In the genomic region with DNA sequence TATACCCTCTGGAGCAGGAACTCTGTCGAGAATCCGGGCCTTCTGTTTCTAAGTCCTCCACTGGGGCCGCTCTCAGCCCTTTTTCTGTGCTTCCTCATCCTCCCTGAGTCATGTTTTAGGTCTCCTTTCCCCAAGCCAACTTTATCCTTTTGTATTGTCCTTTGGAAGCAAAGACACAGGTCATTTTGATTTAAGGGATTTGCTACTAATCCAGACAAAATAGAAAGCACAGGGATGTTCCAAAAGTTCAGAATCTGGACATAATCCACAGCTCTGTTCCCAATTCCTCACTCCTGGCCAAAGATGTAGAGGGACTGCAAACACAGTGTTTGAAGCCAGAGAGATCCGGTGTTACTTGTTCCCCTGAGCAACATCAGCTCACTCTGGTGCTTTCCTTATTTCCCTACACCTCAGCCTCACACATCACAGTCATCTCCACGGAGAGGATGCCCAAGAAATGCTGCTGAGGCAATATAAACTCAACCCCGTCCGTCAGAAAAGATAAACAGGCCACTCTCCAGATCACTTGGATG, we compare ENCODE assay signal across 19 cellular contexts.
"Had no signal": no experiment of that assay in that cellular context is flagged by ENCODE, and none has a peak within 500 bp of the region (broad histone marks: within the 10 kb centered on the region; RNA-seq: fewer than 3 reads in every experiment).

No MANE protein-coding gene starts in this region.

- DNase-seq: activated CD4-positive, alpha-beta T cell treated with anti-CD3 and anti-CD28 coated beads, Interleukin-2, amount 10 ng/mL, durations not matched to agents 24 days and 14 days; activated CD8-positive, alpha-beta memory T cell treated with anti-CD3 and anti-CD28 coated beads, Interleukin-2, amount 50 U/mL, for 4 hours; activated naive CD4-positive, alpha-beta T cell treated with anti-CD3 and anti-CD28 coated beads for 36 hours; activated T-cell treated with anti-CD3 and anti-CD28 coated beads, Interleukin-2, amount 50 U/mL, for 4 hours; effector memory CD4-positive, alpha-beta T cell; foreskin fibroblast; hypothalamus; midbrain; pancreas; spleen; stimulated activated naive CD4-positive, alpha-beta T cell; T1000; uterus had no signal

- H3K36me3 ChIP-seq: ascending aorta, breast epithelium, pancreas, spleen, tibial nerve, uterus had no signal

- H3K27ac Mint-ChIP-seq: activated CD4-positive, alpha-beta T cell treated with anti-CD3 and anti-CD28 coated beads, Interleukin-2, amount 10 ng/mL, durations not matched to agents 24 days and 14 days; activated naive CD4-positive, alpha-beta T cell treated with anti-CD3 and anti-CD28 coated beads for 36 hours had no signal

- H3K27ac ChIP-seq: ascending aorta, breast epithelium, pancreas, SK-N-MC, spleen, tibial nerve, uterus had no signal

- H3K4me3 Mint-ChIP-seq: activated CD4-positive, alpha-beta T cell treated with anti-CD3 and anti-CD28 coated beads, Interleukin-2, amount 10 ng/mL, durations not matched to agents 24 days and 14 days; activated naive CD4-positive, alpha-beta T cell treated with anti-CD3 and anti-CD28 coated beads for 36 hours; activated T-cell treated with anti-CD3 and anti-CD28 coated beads, Interleukin-2, amount 50 U/mL, for 4 hours had no signal

- ATAC-seq: activated T-cell treated with anti-CD3 and anti-CD28 coated beads, Interleukin-2, amount 50 U/mL, for 4 hours; left lobe of liver; pancreas had no signal

- H3K9me3 ChIP-seq: ascending aorta, breast epithelium, pancreas, spleen, tibial nerve, uterus had no signal

- H3K27me3 ChIP-seq: ascending aorta, breast epithelium, pancreas, spleen, tibial nerve, uterus had no signal

- H3K9me3 Mint-ChIP-seq: activated naive CD4-positive, alpha-beta T cell treated with anti-CD3 and anti-CD28 coated beads for 36 hours; activated T-cell treated with anti-CD3 and anti-CD28 coated beads, Interleukin-2, amount 50 U/mL, for 4 hours had no signal

- H3K4me1 ChIP-seq: ascending aorta, breast epithelium, uterus had no signal

- H3K4me3 ChIP-seq: ascending aorta, breast epithelium, lung, pancreas, SK-N-MC, spleen, tibial nerve, uterus had no signal
